ENCODE assay signal across 14 cellular contexts in the genomic region with DNA sequence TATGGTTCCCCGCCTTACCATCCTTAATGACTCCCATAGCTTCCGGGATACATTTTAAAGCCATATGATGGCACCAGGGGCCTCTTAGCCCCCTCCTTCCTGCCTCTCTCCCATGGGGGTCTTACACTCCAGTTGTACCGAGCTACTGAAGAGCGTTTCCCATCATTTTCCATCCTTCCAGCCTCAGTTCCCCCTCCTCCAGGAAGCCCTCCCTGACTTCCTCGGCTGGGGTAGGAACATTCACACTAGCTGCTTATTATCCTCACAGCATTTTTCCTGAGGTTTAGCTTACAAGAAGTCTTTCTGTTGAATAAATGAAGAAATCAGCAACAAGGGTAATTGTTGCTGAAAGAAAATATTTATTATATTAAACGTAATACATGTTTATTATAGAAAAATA. TPM values are rescaled to one million over a fixed set of nuclear protein-coding genes. Genes with fewer than 3 reads are reported as not detected.
DNase-seq lines count a peak whose midpoint lies in the region; ATAC-seq and TF ChIP-seq lines count a peak whose summit lies in the region.
"Had no signal": no experiment of that assay in that cellular context is flagged by ENCODE, and none has a peak within 500 bp of the region (broad histone marks: within the 10 kb centered on the region; RNA-seq: fewer than 3 reads in every experiment).

No MANE protein-coding gene starts in this region.

- POLR2A ChIA-PET in OCI-LY7 (lab: Charles Lee), result interaction anchor here (0.6 to 12.5 kb wide), 6 partner anchors 10 to 1330 kb away, joined by 3 to 290 read pairs (median 3); no protein-coding TSS in a partner anchor

- H3K9me2 ChIP-seq in OCI-LY7 (ENCODE audit: insufficient read depth, low read length), result no peaks in the 10 kb centered on the region
- H3K9me2 ChIP-seq: SK-N-SH had no signal

- peak overlapping the region; percentile 76 for H3K27ac Mint-ChIP-seq in glutamatergic neuron (ENCODE audit: unreplicated experiment)

- no peaks in the 10 kb centered on the region for H3K9me3 ChIP-seq in OCI-LY7 (ENCODE audit: low read length)
- no peaks in the 10 kb centered on the region for H3K9me3 ChIP-seq in sigmoid colon
- no peaks in the 10 kb centered on the region for H3K9me3 ChIP-seq in BE2C
- H3K9me3 ChIP-seq: SK-N-SH had no signal

- peaks cover 46% of the 10 kb centered on the region for H3K4me1 Mint-ChIP-seq in glutamatergic neuron (ENCODE audit: low read depth, unreplicated experiment)

- peaks cover 3% of the 10 kb centered on the region for H3K27me3 Mint-ChIP-seq in glutamatergic neuron (ENCODE audit: unreplicated experiment)

- TF ChIP-seq EP300 in sigmoid colon (IDR thresholded peaks at IDR 0.05), result no peak

- H3K4me1 ChIP-seq in OCI-LY7 (ENCODE audit: insufficient read depth, low read length, poor library complexity, severe bottlenecking) (peaks cover 97% of the 10 kb centered on the region), sigmoid colon (peaks cover 0 to 30% (median 21%) of the 10 kb centered on the region in 4 donors), BE2C (peaks cover 24% of the 10 kb centered on the region)

- H3K36me3 ChIP-seq in OCI-LY7 (ENCODE audit: insufficient read depth, low read length) (no peaks in the 10 kb centered on the region), sigmoid colon (no peaks in the 10 kb centered on the region), BE2C (no peaks in the 10 kb centered on the region)

- no peak for TF ChIP-seq POLR2A in sigmoid colon (IDR thresholded peaks at IDR 0.05)

- peaks cover 2% of the 10 kb centered on the region for H3K9me3 Mint-ChIP-seq in glutamatergic neuron (ENCODE audit: unreplicated experiment)

- H3K4me2 ChIP-seq in OCI-LY7 (ENCODE audit: low read length), result peak overlapping the region; percentile 93
- H3K4me2 ChIP-seq: PC-9 had no signal

- no peaks in the 10 kb centered on the region for H3K79me2 ChIP-seq in OCI-LY7 (ENCODE audit: insufficient read depth, low read depth, low read length)

- intact Hi-C loops in OCI-LY7 (cut with micrococcal nuclease; ENCODE audit: unreplicated experiment) (loop anchor here (10.0 kb wide), 1 partner anchor 514 kb away; no protein-coding TSS in a partner anchor), sigmoid colon (cut with DNase I) (no loop called here)

- H4K20me1 ChIP-seq in OCI-LY7 (ENCODE audit: insufficient read depth, low read length), result no peaks in the 10 kb centered on the region

- ATAC-seq in GM21576 (IDR thresholded peaks at IDR 0.05; ENCODE audit: unreplicated experiment), result no peak

- peak overlapping the region; percentile 56 for H3K4me3 Mint-ChIP-seq in glutamatergic neuron (ENCODE audit: unreplicated experiment)

- no peaks in the 10 kb centered on the region for H3K36me3 Mint-ChIP-seq in glutamatergic neuron (ENCODE audit: unreplicated experiment)

- DNase-seq in OCI-LY7 (ENCODE audit: low spot score) (no peak), glutamatergic neuron (no peak), sigmoid colon (peak; percentile 38), NCI-H526 treated with DMSO at 0.1 percent for 48 hours (lab: John Stamatoyannopoulos, UW) (no peak), BE2C (no peak), middle frontal gyrus (ENCODE audit: extremely low spot score, low spot score) (no peak)
- DNase-seq: COR-L47, H7, NCI-H1048, NCI-H226, PC-9, SK-N-SH had no signal

- H3K27me3 ChIP-seq in sigmoid colon, result no peaks in the 10 kb centered on the region
- H3K27me3 ChIP-seq in BE2C, result no peaks in the 10 kb centered on the region

- 93% methylated on average over 6 of the region's 6 CpGs for WGBS in sigmoid colon, 2 donors

- CTCF ChIA-PET in OCI-LY7 (lab: Charles Lee; ENCODE audit: unreplicated experiment), result interaction anchor here (0.7 to 5.5 kb wide), 3 partner anchors 17 to 29 kb away, joined by 3 to 24 read pairs (median 19); no protein-coding TSS in a partner anchor

- H2AFZ ChIP-seq in OCI-LY7 (ENCODE audit: low read length), result 0 out of 2 replicates have a peak overlapping the region, but pooled peaks have one; percentile 1
- H2AFZ ChIP-seq: PC-9 had no signal

- TF ChIP-seq CTCF in OCI-LY7 (conservative IDR thresholded peaks at IDR 0.05; ENCODE audit: low read length) (no peak), glutamatergic neuron (IDR thresholded peaks at IDR 0.05; ENCODE audit: partially characterized antibody, unreplicated experiment) (no peak), sigmoid colon (IDR thresholded peaks at IDR 0.05) (no peak), BE2C (IDR thresholded peaks at IDR 0.05; ENCODE audit: low read depth, low read length) (no peak)

- H3K4me3 ChIP-seq in OCI-LY7 (ENCODE audit: low read depth, low read length, poor library complexity, severe bottlenecking) (no peak overlapping the region), sigmoid colon (no peak overlapping the region), BE2C (ENCODE audit: low read depth, low read length) (no peak overlapping the region)
- H3K4me3 ChIP-seq: PC-9 had no signal

- H3K27ac ChIP-seq in OCI-LY7 (ENCODE audit: low read depth, low read length, poor library complexity, severe bottlenecking), result peak overlapping the region; percentile 97
- H3K27ac ChIP-seq in sigmoid colon, result peak overlapping the region in 1 of 4 donors; percentile 16
- H3K27ac ChIP-seq: C4-2B, PC-9 had no signal

- no TSS peak for BruUV-seq in OCI-LY7 (replicated peaks; lab: Mats Ljungman, UMichigan)

RNA-seq across cellular contexts. Expression of gene LRRFIP1, which starts 41.1 kb away (rescaled TPM):
- 95.7 and 102 TPM in 2 replicates for total RNA-seq in OCI-LY7 (2014; rRNA removed; shearing (Covaris generic))
- total RNA-seq in OCI-LY7 (2022), result 216 and 246 TPM in 2 replicates
- total RNA-seq in glutamatergic neuron (ENCODE audit: unreplicated experiment), result 112 TPM
- 100 to 1,000 TPM; 112 to 185 (median 136) TPM for total RNA-seq in sigmoid colon
- polyA plus RNA-seq in sigmoid colon, result 10 to 100 TPM; 42.0 to 73.8 (median 63.3) TPM
- 45.2 TPM for polyA plus RNA-seq in BE2C (2012; ENCODE audit: insufficient read depth, insufficient read length, low read depth)
